In the genomic region with DNA sequence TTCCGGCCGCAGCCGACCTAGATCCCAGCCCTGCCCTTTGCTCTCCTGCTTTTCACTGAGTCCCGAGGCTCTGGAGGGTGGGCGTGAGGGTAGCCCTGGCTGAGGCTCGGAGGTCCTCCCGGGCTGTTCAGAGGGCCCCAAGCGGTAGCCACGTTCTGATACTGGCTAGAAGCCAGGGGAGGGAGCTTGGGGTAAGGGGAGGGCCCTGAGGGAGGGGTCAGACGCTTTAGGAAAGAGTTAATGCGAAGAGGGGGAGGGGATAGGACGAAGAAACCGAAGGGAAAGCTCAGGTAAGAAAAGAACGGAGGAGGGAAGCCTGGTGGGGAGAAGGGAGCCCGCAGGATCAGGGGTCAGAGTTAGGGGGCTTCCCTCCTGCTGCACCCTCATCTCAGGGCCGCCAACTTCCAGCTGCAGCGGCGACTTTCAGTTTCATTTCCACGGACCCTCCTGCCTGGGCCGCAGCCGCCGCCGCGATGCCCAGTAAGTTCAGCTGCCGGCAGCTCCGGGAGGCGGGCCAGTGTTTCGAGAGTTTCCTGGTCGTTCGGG, we compare ENCODE assay signal across 1 cellular context.
TF ChIP-seq lines count a peak whose summit lies in the region.

A gene with protein sequence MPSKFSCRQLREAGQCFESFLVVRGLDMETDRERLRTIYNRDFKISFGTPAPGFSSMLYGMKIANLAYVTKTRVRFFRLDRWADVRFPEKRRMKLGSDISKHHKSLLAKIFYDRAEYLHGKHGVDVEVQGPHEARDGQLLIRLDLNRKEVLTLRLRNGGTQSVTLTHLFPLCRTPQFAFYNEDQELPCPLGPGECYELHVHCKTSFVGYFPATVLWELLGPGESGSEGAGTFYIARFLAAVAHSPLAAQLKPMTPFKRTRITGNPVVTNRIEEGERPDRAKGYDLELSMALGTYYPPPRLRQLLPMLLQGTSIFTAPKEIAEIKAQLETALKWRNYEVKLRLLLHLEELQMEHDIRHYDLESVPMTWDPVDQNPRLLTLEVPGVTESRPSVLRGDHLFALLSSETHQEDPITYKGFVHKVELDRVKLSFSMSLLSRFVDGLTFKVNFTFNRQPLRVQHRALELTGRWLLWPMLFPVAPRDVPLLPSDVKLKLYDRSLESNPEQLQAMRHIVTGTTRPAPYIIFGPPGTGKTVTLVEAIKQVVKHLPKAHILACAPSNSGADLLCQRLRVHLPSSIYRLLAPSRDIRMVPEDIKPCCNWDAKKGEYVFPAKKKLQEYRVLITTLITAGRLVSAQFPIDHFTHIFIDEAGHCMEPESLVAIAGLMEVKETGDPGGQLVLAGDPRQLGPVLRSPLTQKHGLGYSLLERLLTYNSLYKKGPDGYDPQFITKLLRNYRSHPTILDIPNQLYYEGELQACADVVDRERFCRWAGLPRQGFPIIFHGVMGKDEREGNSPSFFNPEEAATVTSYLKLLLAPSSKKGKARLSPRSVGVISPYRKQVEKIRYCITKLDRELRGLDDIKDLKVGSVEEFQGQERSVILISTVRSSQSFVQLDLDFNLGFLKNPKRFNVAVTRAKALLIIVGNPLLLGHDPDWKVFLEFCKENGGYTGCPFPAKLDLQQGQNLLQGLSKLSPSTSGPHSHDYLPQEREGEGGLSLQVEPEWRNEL (plus strand): TSS at position 220 of the 546 bp plus-strand sequence. CDS start 254 bp downstream, at position 474.

TF ChIP-seq in SK-N-SH treated with all-trans-retinoic acid at 6 μM for 48 hours, 23 proteins besides CTCF, POLR2A, EP300 and RAD21 (continued from another document):
- TF ChIP-seq, protein P1, sequence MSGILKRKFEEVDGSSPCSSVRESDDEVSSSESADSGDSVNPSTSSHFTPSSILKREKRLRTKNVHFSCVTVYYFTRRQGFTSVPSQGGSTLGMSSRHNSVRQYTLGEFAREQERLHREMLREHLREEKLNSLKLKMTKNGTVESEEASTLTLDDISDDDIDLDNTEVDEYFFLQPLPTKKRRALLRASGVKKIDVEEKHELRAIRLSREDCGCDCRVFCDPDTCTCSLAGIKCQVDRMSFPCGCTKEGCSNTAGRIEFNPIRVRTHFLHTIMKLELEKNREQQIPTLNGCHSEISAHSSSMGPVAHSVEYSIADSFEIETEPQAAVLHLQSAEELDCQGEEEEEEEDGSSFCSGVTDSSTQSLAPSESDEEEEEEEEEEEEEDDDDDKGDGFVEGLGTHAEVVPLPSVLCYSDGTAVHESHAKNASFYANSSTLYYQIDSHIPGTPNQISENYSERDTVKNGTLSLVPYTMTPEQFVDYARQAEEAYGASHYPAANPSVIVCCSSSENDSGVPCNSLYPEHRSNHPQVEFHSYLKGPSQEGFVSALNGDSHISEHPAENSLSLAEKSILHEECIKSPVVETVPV (CRISPR knock-in tag; IDR thresholded peaks at IDR 0.05) = peak; percentile 68; the same call in 1 of the 2 replicates
